18 cellular contexts compared by ENCODE assay signal in genomic region chr6:41679696-41680095, GRCh38. TPM values are rescaled to one million over a fixed set of nuclear protein-coding genes. Genes with fewer than 3 reads are reported as not detected.
"Had no signal": no experiment of that assay in that cellular context is flagged by ENCODE, and none has a peak within 500 bp of the region (broad histone marks: within the 10 kb centered on the region; RNA-seq: fewer than 3 reads in every experiment).

No MANE protein-coding gene starts in this region.

- H3K9me3 Mint-ChIP-seq: naive thymus-derived CD4-positive, alpha-beta T cell; stimulated activated naive CD8-positive, alpha-beta T cell treated with anti-CD3 and anti-CD28 coated beads, Interleukin-15, Interleukin-2, amounts not matched to agents 100 ng/mL and 50 ng/mL, for 24 hours had no signal

- H3K36me3 ChIP-seq: vagina had no signal

- H3K27ac ChIP-seq: coronary artery, neutrophil, right atrium auricular region, tibial artery, upper lobe of right lung, vagina had no signal

- H3K4me3 ChIP-seq: coronary artery, lung, right atrium auricular region, tibial artery, upper lobe of right lung, vagina had no signal

- ATAC-seq: left lobe of liver; naive thymus-derived CD4-positive, alpha-beta T cell; upper lobe of right lung had no signal

- DNase-seq: effector CD4-positive, alpha-beta T cell; foreskin melanocyte; head of caudate nucleus; hippocampal formation; kidney glomerular epithelial cell; naive thymus-derived CD4-positive, alpha-beta T cell; small intestine; stimulated activated CD4-positive, alpha-beta T cell treated with anti-CD3 and anti-CD28 coated beads, Interleukin-2, amount 100 ng/mL, for 48 hours; upper lobe of right lung had no signal

- H3K9me3 ChIP-seq: neutrophil, right atrium auricular region, tibial artery, upper lobe of right lung, vagina had no signal

- FAIRE-seq: small intestine had no signal

- H3K36me3 Mint-ChIP-seq: naive thymus-derived CD4-positive, alpha-beta T cell had no signal

- H3K27me3 Mint-ChIP-seq: stimulated activated naive CD8-positive, alpha-beta T cell treated with anti-CD3 and anti-CD28 coated beads, Interleukin-15, Interleukin-2, amounts not matched to agents 100 ng/mL and 50 ng/mL, for 24 hours had no signal

- H3K4me3 Mint-ChIP-seq: naive thymus-derived CD4-positive, alpha-beta T cell; stimulated activated naive CD8-positive, alpha-beta T cell treated with anti-CD3 and anti-CD28 coated beads, Interleukin-15, Interleukin-2, amounts not matched to agents 100 ng/mL and 50 ng/mL, for 24 hours had no signal

- H3K27me3 ChIP-seq: right atrium auricular region, tibial artery, upper lobe of right lung, vagina had no signal

- H3K27ac Mint-ChIP-seq: stimulated activated naive CD8-positive, alpha-beta T cell treated with anti-CD3 and anti-CD28 coated beads, Interleukin-15, Interleukin-2, amounts not matched to agents 100 ng/mL and 50 ng/mL, for 24 hours had no signal

RNA-seq across cellular contexts. Expression of gene MDFI, which starts 41.4 kb away (rescaled TPM):
- total RNA-seq: left lobe of liver; mononuclear cell; naive thymus-derived CD4-positive, alpha-beta T cell had no signal
- polyA plus RNA-seq: naive thymus-derived CD4-positive, alpha-beta T cell had no signal
